Comparison of ENCODE assay signal across 23 cellular contexts in the genomic region with DNA sequence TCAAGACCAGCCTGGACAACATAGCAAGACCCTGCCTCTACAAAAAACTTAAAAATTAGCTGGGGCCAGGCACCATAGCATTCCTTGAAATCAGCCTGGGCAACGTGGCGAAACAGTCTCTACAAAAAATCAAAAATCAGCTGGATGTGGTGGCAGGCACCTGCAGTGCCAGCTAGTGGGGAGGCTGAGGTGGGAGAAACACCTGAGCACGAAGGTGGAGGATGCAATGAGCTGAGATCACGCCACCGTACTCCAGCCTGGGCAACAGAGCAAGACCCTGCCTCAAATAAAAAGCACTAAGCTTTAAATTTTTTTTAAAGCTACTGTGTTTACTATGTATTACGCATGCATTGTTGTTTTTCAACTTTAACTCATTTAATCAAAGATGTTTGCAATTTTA. TPM values are rescaled to one million over a fixed set of nuclear protein-coding genes. Genes with fewer than 3 reads are reported as not detected.
DNase-seq lines count a peak whose midpoint lies in the region; ATAC-seq and TF ChIP-seq lines count a peak whose summit lies in the region.
"Had no signal": no experiment of that assay in that cellular context is flagged by ENCODE, and none has a peak within 500 bp of the region (broad histone marks: within the 10 kb centered on the region; RNA-seq: fewer than 3 reads in every experiment).

No MANE protein-coding gene starts in this region.

- H4K8ac ChIP-seq in H9 (replicated peaks; ENCODE audit: insufficient read length, low read depth, low read length): no peak overlapping the region

- no peak overlapping the region for H2AFZ ChIP-seq in H9 (ENCODE audit: low read length)

- H3T11ph ChIP-seq in H9 (ENCODE audit: low read length): no peak overlapping the region

- intact Hi-C loops in activated CD4-positive, alpha-beta memory T cell treated with anti-CD3 and anti-CD28 coated beads for 36 hours (cut with micrococcal nuclease): loop anchor here (5.0 kb wide), 2 partner anchors 568 to 747 kb away; no protein-coding TSS in a partner anchor
- intact Hi-C loops in naive thymus-derived CD4-positive, alpha-beta T cell (cut with micrococcal nuclease): loop anchor here (5.0 to 10.0 kb wide), 4 partner anchors 103 to 1768 kb away; a partner anchor contains a TSS
- intact Hi-C loops in ascending aorta (cut with DNase I) (loop anchor here (5.0 kb wide), 3 partner anchors 522 to 1768 kb away; a partner anchor contains a TSS), right cardiac atrium (cut with DNase I) (no loop called here)

- no peak overlapping the region for H3K9ac ChIP-seq in H9 (ENCODE audit: extremely low read depth, insufficient read length, low read length)
- H3K9ac ChIP-seq: KMS-11 had no signal

- H3K4ac ChIP-seq in H9 (ENCODE audit: low read depth, low read length): no peak overlapping the region

- H3K27ac Mint-ChIP-seq in activated CD4-positive, alpha-beta memory T cell treated with anti-CD3 and anti-CD28 coated beads for 36 hours: peak overlapping the region; percentile 33
- no peak overlapping the region for H3K27ac Mint-ChIP-seq in activated CD4-positive, alpha-beta memory T cell treated with anti-CD3 and anti-CD28 coated beads, Interleukin-2, amount 10 ng/mL, durations not matched to agents 7 days and 5 days
- H3K27ac Mint-ChIP-seq in H9: 0 out of 7 replicates have a peak overlapping the region, but pooled peaks of 1 of the 3 experiments have one; percentile 63
- H3K27ac Mint-ChIP-seq in activated naive CD8-positive, alpha-beta T cell: peak overlapping the region; percentile 50
- peak overlapping the region in 1 of 9 donors; percentile 32 for H3K27ac Mint-ChIP-seq in naive thymus-derived CD4-positive, alpha-beta T cell
- H3K27ac Mint-ChIP-seq: activated CD8-positive, alpha-beta memory T cell treated with anti-CD3 and anti-CD28 coated beads, Interleukin-2, amount 10 ng/mL, durations not matched to agents 7 days and 5 days; activated naive CD8-positive, alpha-beta T cell treated with anti-CD3 and anti-CD28 coated beads, Interleukin-2, amount 10 ng/mL, durations not matched to agents 7 days and 5 days had no signal

- H3K27me3 ChIP-seq in H9 (ENCODE audit: insufficient read depth, low read length): no peaks in the 10 kb centered on the region
- no peaks in the 10 kb centered on the region for H3K27me3 ChIP-seq in naive thymus-derived CD4-positive, alpha-beta T cell (ENCODE audit: control insufficient read depth in 2 of 2, insufficient read depth in 2 of 2, low read length in 2 of 2)
- H3K27me3 ChIP-seq in WERI-Rb-1 (ENCODE audit: insufficient read depth, low read depth, severe bottlenecking): no peaks in the 10 kb centered on the region
- H3K27me3 ChIP-seq in ascending aorta: no peaks in the 10 kb centered on the region
- H3K27me3 ChIP-seq in right cardiac atrium (ENCODE audit: control insufficient read depth, insufficient read depth): no peaks in the 10 kb centered on the region
- H3K27me3 ChIP-seq: uterus had no signal

- H3K4me3 Mint-ChIP-seq in activated CD4-positive, alpha-beta memory T cell treated with anti-CD3 and anti-CD28 coated beads for 36 hours: peak overlapping the region; percentile 50
- H3K4me3 Mint-ChIP-seq in activated CD4-positive, alpha-beta memory T cell treated with anti-CD3 and anti-CD28 coated beads, Interleukin-2, amount 10 ng/mL, durations not matched to agents 7 days and 5 days: no peak overlapping the region
- H3K4me3 Mint-ChIP-seq in H9: peak overlapping the region; percentile 55 to 99; a peak in 2 of 5 replicates
- peak overlapping the region; percentile 99 for H3K4me3 Mint-ChIP-seq in activated naive CD8-positive, alpha-beta T cell
- peak overlapping the region in 1 of 10 donors; percentile 14 for H3K4me3 Mint-ChIP-seq in naive thymus-derived CD4-positive, alpha-beta T cell
- H3K4me3 Mint-ChIP-seq: activated CD8-positive, alpha-beta memory T cell treated with anti-CD3 and anti-CD28 coated beads, Interleukin-2, amount 10 ng/mL, durations not matched to agents 7 days and 5 days; CD8-positive, alpha-beta T cell; T-cell had no signal

- no peak overlapping the region for H2BK15ac ChIP-seq in H9 (ENCODE audit: low read depth, low read length)

- no peak overlapping the region for H3K56ac ChIP-seq in H9 (ENCODE audit: insufficient read length, low read depth, low read length)

- H3K18ac ChIP-seq in H9 (ENCODE audit: insufficient read length, low read depth, low read length): no peak overlapping the region

- H4K20me1 ChIP-seq in H9 (ENCODE audit: control insufficient read depth, insufficient read depth, insufficient read length): no peaks in the 10 kb centered on the region

- POLR2A ChIA-PET in activated CD4-positive, alpha-beta memory T cell treated with anti-CD3 and anti-CD28 coated beads for 36 hours (lab: Charles Lee): interaction anchor here (4.4 kb wide), 1 partner anchor 8 kb away, joined by 17 read pairs; no protein-coding TSS in a partner anchor
- POLR2A ChIA-PET in activated CD4-positive, alpha-beta memory T cell treated with anti-CD3 and anti-CD28 coated beads, Interleukin-2, amount 10 ng/mL, durations not matched to agents 7 days and 5 days (lab: Charles Lee): interaction anchor here (1.0 to 6.4 kb wide), 5 partner anchors 8 to 91 kb away, joined by 3 to 73 read pairs (median 3); a partner anchor contains a TSS
- POLR2A ChIA-PET in naive thymus-derived CD4-positive, alpha-beta T cell (lab: Charles Lee): interaction anchor here (0.6 to 1.3 kb wide), 3 partner anchors 11 to 600 kb away, joined by 3 to 4 read pairs (median 3); a partner anchor contains a TSS

- WGBS in H9 (ENCODE audit: extremely low coverage, insufficient read length, low lambda C conversion rate): no CpG with 5 or more reads among the region's 6 CpGs
- 91% methylated on average over 6 of the region's 6 CpGs for WGBS in right cardiac atrium

- no peak overlapping the region for H2BK12ac ChIP-seq in H9 (ENCODE audit: insufficient read length, low read depth, low read length)

- peaks cover 1% of the 10 kb centered on the region for H3K27me3 Mint-ChIP-seq in activated CD4-positive, alpha-beta memory T cell treated with anti-CD3 and anti-CD28 coated beads for 36 hours
- H3K27me3 Mint-ChIP-seq in activated CD4-positive, alpha-beta memory T cell treated with anti-CD3 and anti-CD28 coated beads, Interleukin-2, amount 10 ng/mL, durations not matched to agents 7 days and 5 days: no peaks in the 10 kb centered on the region
- H3K27me3 Mint-ChIP-seq in H9 (ENCODE audit: low read depth): no peaks in the 10 kb centered on the region
- H3K27me3 Mint-ChIP-seq in activated naive CD8-positive, alpha-beta T cell: no peaks in the 10 kb centered on the region
- peaks cover 0 to 2% (median 0%) of the 10 kb centered on the region in 5 donors for H3K27me3 Mint-ChIP-seq in naive thymus-derived CD4-positive, alpha-beta T cell
- H3K27me3 Mint-ChIP-seq: activated CD8-positive, alpha-beta memory T cell treated with anti-CD3 and anti-CD28 coated beads, Interleukin-2, amount 10 ng/mL, durations not matched to agents 7 days and 5 days; activated naive CD8-positive, alpha-beta T cell treated with anti-CD3 and anti-CD28 coated beads, Interleukin-2, amount 10 ng/mL, durations not matched to agents 7 days and 5 days; T-cell had no signal

- peaks cover 14% of the 10 kb centered on the region for H3K79me2 ChIP-seq in H9 (ENCODE audit: insufficient read depth, low read length)

- no peak overlapping the region for H2AK5ac ChIP-seq in H9 (ENCODE audit: insufficient read length, low read length)

- H2BK120ac ChIP-seq in H9 (ENCODE audit: low read depth, low read length, poor library complexity, severe bottlenecking): no peak overlapping the region

- H3K36me3 ChIP-seq in naive thymus-derived CD4-positive, alpha-beta T cell (ENCODE audit: control insufficient read depth in 2 of 3, insufficient read depth in 3 of 3, low read length in 3 of 3): peaks cover 16 to 59% (median 48%) of the 10 kb centered on the region in 3 experiments
- H3K36me3 ChIP-seq in WERI-Rb-1 (peaks cover 77% of the 10 kb centered on the region), ascending aorta (peaks cover 55 to 66% of the 10 kb centered on the region in 2 donors)
- H3K36me3 ChIP-seq: uterus had no signal

- H3K9me3 ChIP-seq in H9 (ENCODE audit: control insufficient read depth, low read depth, low read length) (no peaks in the 10 kb centered on the region), WERI-Rb-1 (ENCODE audit: severe bottlenecking) (no peaks in the 10 kb centered on the region), ascending aorta (no peaks in the 10 kb centered on the region), right cardiac atrium (ENCODE audit: control insufficient read depth, low read length) (no peaks in the 10 kb centered on the region)
- no peaks in the 10 kb centered on the region for H3K9me3 ChIP-seq in naive thymus-derived CD4-positive, alpha-beta T cell (ENCODE audit: control insufficient read depth in 2 of 3, low read length in 3 of 3)
- H3K9me3 ChIP-seq: left ventricle myocardium inferior, uterus had no signal

- H3K4me1 ChIP-seq in H9 (ENCODE audit: insufficient read depth, low read length) (peaks cover 2% of the 10 kb centered on the region; the same call in 1 of the 2 replicates), ascending aorta (peaks cover 2 to 16% of the 10 kb centered on the region in 2 donors), right cardiac atrium (ENCODE audit: control insufficient read depth, insufficient read depth, low read length) (no peaks in the 10 kb centered on the region)
- H3K4me1 ChIP-seq in naive thymus-derived CD4-positive, alpha-beta T cell (ENCODE audit: control insufficient read depth in 2 of 2, insufficient read depth in 2 of 2, low read length in 2 of 2): peaks cover 17 to 19% of the 10 kb centered on the region in 2 donors

- H3K14ac ChIP-seq in H9 (ENCODE audit: insufficient read depth, low read length): no peak overlapping the region

- no peak overlapping the region for H4K5ac ChIP-seq in H9 (ENCODE audit: insufficient read length, low read depth, low read length)

- H3K79me1 ChIP-seq in H9 (ENCODE audit: insufficient read depth, low read depth, low read length, poor library complexity, severe bottlenecking): peaks cover 6% of the 10 kb centered on the region

- CTCF ChIA-PET in activated CD4-positive, alpha-beta memory T cell treated with anti-CD3 and anti-CD28 coated beads for 36 hours (lab: Charles Lee): interaction anchor here (1.0 to 4.2 kb wide), 2 partner anchors 14 to 102 kb away, joined by 3 to 27 read pairs; no protein-coding TSS in a partner anchor
- CTCF ChIA-PET in activated CD4-positive, alpha-beta memory T cell treated with anti-CD3 and anti-CD28 coated beads, Interleukin-2, amount 10 ng/mL, durations not matched to agents 7 days and 5 days (lab: Charles Lee): interaction anchor here (0.7 to 1.6 kb wide), 3 partner anchors 14 to 595 kb away, joined by 3 to 4 read pairs (median 3); a partner anchor contains a TSS
- CTCF ChIA-PET in naive thymus-derived CD4-positive, alpha-beta T cell (lab: Charles Lee): no interaction called here

- H3K36me3 Mint-ChIP-seq in activated CD4-positive, alpha-beta memory T cell treated with anti-CD3 and anti-CD28 coated beads for 36 hours: peaks cover 78% of the 10 kb centered on the region
- peaks cover 76% of the 10 kb centered on the region for H3K36me3 Mint-ChIP-seq in activated CD4-positive, alpha-beta memory T cell treated with anti-CD3 and anti-CD28 coated beads, Interleukin-2, amount 10 ng/mL, durations not matched to agents 7 days and 5 days (ENCODE audit: low read depth)
- H3K36me3 Mint-ChIP-seq in H9 (ENCODE audit: insufficient read depth in 1 of 3, low read depth in 3 of 3): peaks cover 59 to 81% (median 71%) of the 10 kb centered on the region in 3 experiments
- peaks cover 34% of the 10 kb centered on the region for H3K36me3 Mint-ChIP-seq in activated naive CD8-positive, alpha-beta T cell
- H3K36me3 Mint-ChIP-seq in naive thymus-derived CD4-positive, alpha-beta T cell: peaks cover 9 to 64% (median 49%) of the 10 kb centered on the region in 5 donors

- TF ChIP-seq CTCF in H9 (conservative IDR thresholded peaks at IDR 0.05) (no peak), WERI-Rb-1 (IDR thresholded peaks at IDR 0.05; ENCODE audit: low read depth, low read length) (no peak), ascending aorta (IDR thresholded peaks at IDR 0.05) (no peak)

- H4K91ac ChIP-seq in H9 (ENCODE audit: insufficient read length, low read depth, low read length): no peak overlapping the region

- H3K9me3 Mint-ChIP-seq in activated CD4-positive, alpha-beta memory T cell treated with anti-CD3 and anti-CD28 coated beads for 36 hours: peaks cover 1% of the 10 kb centered on the region
- no peaks in the 10 kb centered on the region for H3K9me3 Mint-ChIP-seq in activated CD4-positive, alpha-beta memory T cell treated with anti-CD3 and anti-CD28 coated beads, Interleukin-2, amount 10 ng/mL, durations not matched to agents 7 days and 5 days
- H3K9me3 Mint-ChIP-seq in H9: no peaks in the 10 kb centered on the region; a peak in 1 of 5 replicates
- H3K9me3 Mint-ChIP-seq in activated naive CD8-positive, alpha-beta T cell (ENCODE audit: low read depth): no peaks in the 10 kb centered on the region
- peaks cover 0 to 6% (median 0%) of the 10 kb centered on the region in 11 donors for H3K9me3 Mint-ChIP-seq in naive thymus-derived CD4-positive, alpha-beta T cell
- H3K9me3 Mint-ChIP-seq: activated naive CD8-positive, alpha-beta T cell treated with anti-CD3 and anti-CD28 coated beads, Interleukin-2, amount 10 ng/mL, durations not matched to agents 7 days and 5 days; CD8-positive, alpha-beta T cell; T-cell had no signal

- H3K4me1 Mint-ChIP-seq in activated CD4-positive, alpha-beta memory T cell treated with anti-CD3 and anti-CD28 coated beads for 36 hours (ENCODE audit: low read depth): peaks cover 55% of the 10 kb centered on the region
- peaks cover 40% of the 10 kb centered on the region for H3K4me1 Mint-ChIP-seq in activated CD4-positive, alpha-beta memory T cell treated with anti-CD3 and anti-CD28 coated beads, Interleukin-2, amount 10 ng/mL, durations not matched to agents 7 days and 5 days
- peaks cover 16 to 21% of the 10 kb centered on the region in 2 experiments for H3K4me1 Mint-ChIP-seq in H9
- H3K4me1 Mint-ChIP-seq in activated naive CD8-positive, alpha-beta T cell (ENCODE audit: low read depth): peaks cover 58% of the 10 kb centered on the region
- peaks cover 8 to 60% (median 38%) of the 10 kb centered on the region in 7 donors for H3K4me1 Mint-ChIP-seq in naive thymus-derived CD4-positive, alpha-beta T cell

- H3K4me3 ChIP-seq in naive thymus-derived CD4-positive, alpha-beta T cell (ENCODE audit: low read length): no peak overlapping the region
- H3K4me3 ChIP-seq in WERI-Rb-1 (ENCODE audit: low read depth, low read length): no peak overlapping the region
- H3K4me3 ChIP-seq in ascending aorta: no peak overlapping the region
- no peak overlapping the region for H3K4me3 ChIP-seq in right cardiac atrium (ENCODE audit: low read length)
- H3K4me3 ChIP-seq: left ventricle myocardium inferior, uterus had no signal

- H2BK20ac ChIP-seq in H9 (ENCODE audit: low read depth, low read length, poor library complexity, severe bottlenecking): no peak overlapping the region

- no peak overlapping the region for H2BK5ac ChIP-seq in H9 (ENCODE audit: insufficient read length, low read length)

- no peak overlapping the region for H3K4me2 ChIP-seq in H9 (ENCODE audit: insufficient read depth, insufficient read length, low read length)

- ATAC-seq in naive thymus-derived CD4-positive, alpha-beta T cell: no peak
- no peak for ATAC-seq in right cardiac atrium
- ATAC-seq: activated CD8-positive, alpha-beta memory T cell treated with anti-CD3 and anti-CD28 coated beads, Interleukin-2, amount 10 ng/mL, durations not matched to agents 7 days and 5 days; CD8-positive, alpha-beta T cell; T-cell had no signal

- DNase-seq in activated CD4-positive, alpha-beta memory T cell treated with anti-CD3 and anti-CD28 coated beads for 36 hours: no peak
- no peak for DNase-seq in activated CD4-positive, alpha-beta memory T cell treated with anti-CD3 and anti-CD28 coated beads, Interleukin-2, amount 10 ng/mL, durations not matched to agents 7 days and 5 days
- no peak for DNase-seq in H9
- no peak for DNase-seq in naive thymus-derived CD4-positive, alpha-beta T cell
- no peak for DNase-seq in WERI-Rb-1
- DNase-seq in ascending aorta (ENCODE audit: low spot score in 2 of 2): no peak
- no peak for DNase-seq in right cardiac atrium
- DNase-seq: activated CD8-positive, alpha-beta memory T cell treated with anti-CD3 and anti-CD28 coated beads, Interleukin-2, amount 10 ng/mL, durations not matched to agents 7 days and 5 days; activated naive CD8-positive, alpha-beta T cell treated with anti-CD3 and anti-CD28 coated beads, Interleukin-2, amount 10 ng/mL, durations not matched to agents 7 days and 5 days; CD8-positive, alpha-beta T cell; effector CD4-positive, alpha-beta T cell; left ventricle myocardium inferior; NCI-H1417; stimulated activated CD4-positive, alpha-beta T cell treated with anti-CD3 and anti-CD28 coated beads, Interleukin-15, amount 100 ng/mL, for 24 hours; T-cell; uterus had no signal

- no peaks in the 10 kb centered on the region for H3K23me2 ChIP-seq in H9 (ENCODE audit: insufficient read length, low read depth, low read length, poor library complexity, severe bottlenecking)

- no peak overlapping the region for H3K23ac ChIP-seq in H9 (ENCODE audit: insufficient read length, low read depth, low read length)

- no peak overlapping the region for H3K27ac ChIP-seq in H9 (ENCODE audit: insufficient read length, low read depth, low read length)
- H3K27ac ChIP-seq in naive thymus-derived CD4-positive, alpha-beta T cell (ENCODE audit: low read depth, low read length): peak overlapping the region; percentile 3
- H3K27ac ChIP-seq in WERI-Rb-1: no peak overlapping the region
- no peak overlapping the region for H3K27ac ChIP-seq in ascending aorta
- H3K27ac ChIP-seq in right cardiac atrium (ENCODE audit: low read length): no peak overlapping the region
- H3K27ac ChIP-seq: HL-60, KMS-11, left ventricle myocardium inferior, uterus had no signal

RNA-seq across cellular contexts. Expression of a gene that starts 3.2 kb away (rescaled TPM):
- total RNA-seq in activated CD4-positive, alpha-beta memory T cell treated with anti-CD3 and anti-CD28 coated beads for 36 hours: 1,000 to 10,000 TPM; 2,178 to 2,222 TPM
- 100 to 1,000 TPM; 891 to 916 TPM for total RNA-seq in activated CD4-positive, alpha-beta memory T cell treated with anti-CD3 and anti-CD28 coated beads, Interleukin-2, amount 10 ng/mL, durations not matched to agents 7 days and 5 days
- total RNA-seq in H9 (2021) (1,871 and 1,888 TPM in 2 replicates), ascending aorta (1,701 TPM), right cardiac atrium (1,000 to 10,000 TPM in 1 of 4 donors, 100 to 1,000 TPM in 3; 708 to 1,060 (median 846) TPM)
- 1,000 to 10,000 TPM; 1,414 to 3,398 (median 2,567) TPM for total RNA-seq in naive thymus-derived CD4-positive, alpha-beta T cell
- polyA plus RNA-seq in naive thymus-derived CD4-positive, alpha-beta T cell: 1,000 to 10,000 TPM; 3,310 to 3,365 TPM
- polyA plus RNA-seq in right cardiac atrium: 1,288 TPM

RNA-seq across cellular contexts. Expression of a gene that starts 3.4 kb away (rescaled TPM):
- total RNA-seq in activated CD4-positive, alpha-beta memory T cell treated with anti-CD3 and anti-CD28 coated beads for 36 hours: 10 to 100 TPM; 23.2 to 23.7 TPM
- 10 to 100 TPM; 13.0 to 14.0 TPM for total RNA-seq in activated CD4-positive, alpha-beta memory T cell treated with anti-CD3 and anti-CD28 coated beads, Interleukin-2, amount 10 ng/mL, durations not matched to agents 7 days and 5 days
- total RNA-seq in H9 (2021): 18.5 and 19.9 TPM in 2 replicates
- total RNA-seq in naive thymus-derived CD4-positive, alpha-beta T cell: 10 to 100 TPM; 14.5 to 27.8 (median 16.4) TPM
- 10 to 100 TPM; 12.5 to 16.4 TPM for polyA plus RNA-seq in naive thymus-derived CD4-positive, alpha-beta T cell
- total RNA-seq in ascending aorta: 2.9 TPM
- 10 to 100 TPM; 10.4 to 22.2 (median 18.3) TPM for total RNA-seq in right cardiac atrium
- 23.6 TPM for polyA plus RNA-seq in right cardiac atrium

RNA-seq across cellular contexts. Expression of a gene that starts 48.8 kb away (rescaled TPM):
- not detected for total RNA-seq in activated CD4-positive, alpha-beta memory T cell treated with anti-CD3 and anti-CD28 coated beads for 36 hours
- total RNA-seq in activated CD4-positive, alpha-beta memory T cell treated with anti-CD3 and anti-CD28 coated beads, Interleukin-2, amount 10 ng/mL, durations not matched to agents 7 days and 5 days: not detected
- total RNA-seq in H9 (2021) (0.07 TPM in 2 replicates), ascending aorta (not detected), right cardiac atrium (under 1 TPM; 0.03 to 0.28 (median 0.06) TPM)
- not detected for total RNA-seq in naive thymus-derived CD4-positive, alpha-beta T cell
- under 1 TPM in 1 of 2 donors, not detected in 1; 0.07 TPM for polyA plus RNA-seq in naive thymus-derived CD4-positive, alpha-beta T cell
- polyA plus RNA-seq in right cardiac atrium: 0.32 TPM
- total RNA-seq: A172; activated CD8-positive, alpha-beta memory T cell treated with anti-CD3 and anti-CD28 coated beads, Interleukin-2, amount 10 ng/mL, durations not matched to agents 7 days and 5 days; activated naive CD8-positive, alpha-beta T cell treated with anti-CD3 and anti-CD28 coated beads, Interleukin-2, amount 10 ng/mL, durations not matched to agents 7 days and 5 days; Daoy; left ventricle myocardium inferior; myocyte; pulmonary artery endothelial cell had no signal

Comparison
In these comparisons a context has a peak if more than half of its experiments do, and no peak if none do; other contexts are left out.
1. intact Hi-C loops: an anchor here in activated CD4-positive, alpha-beta memory T cell treated with anti-CD3 and anti-CD28 coated beads for 36 hours (5.0 kb wide), naive thymus-derived CD4-positive, alpha-beta T cell (5.0 to 10.0 kb wide) and ascending aorta (5.0 kb wide); none called in right cardiac atrium.